ENCODE assay signal across 25 cellular contexts in the genomic region with DNA sequence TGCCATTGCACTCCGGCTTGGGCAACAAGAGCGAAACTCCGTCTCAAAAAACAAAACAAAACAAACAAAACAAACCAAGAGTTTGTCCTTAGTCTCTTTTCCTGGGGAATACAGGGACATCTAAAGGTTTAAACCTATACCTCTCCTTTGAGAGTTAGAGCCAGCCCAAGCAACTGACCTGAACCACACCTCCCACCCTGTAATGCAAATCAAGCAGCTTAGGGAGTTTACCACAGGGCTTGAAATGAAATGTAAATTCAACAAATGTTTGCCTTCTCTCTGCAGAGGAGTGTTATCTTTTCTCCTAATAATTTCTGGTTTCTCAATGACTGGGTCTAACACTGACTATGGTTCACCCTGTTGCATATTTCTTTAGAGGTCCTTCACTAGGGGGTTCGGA. TPM values are rescaled to one million over a fixed set of nuclear protein-coding genes. Genes with fewer than 3 reads are reported as not detected.
DNase-seq lines count a peak whose midpoint lies in the region; ATAC-seq, FAIRE-seq and TF ChIP-seq lines count a peak whose summit lies in the region.
"Had no signal": no experiment of that assay in that cellular context is flagged by ENCODE, and none has a peak within 500 bp of the region (broad histone marks: within the 10 kb centered on the region; RNA-seq: fewer than 3 reads in every experiment).

No MANE protein-coding gene starts in this region.

- H3K27me3 ChIP-seq in CD4-positive, CD25-positive, alpha-beta regulatory T cell (ENCODE audit: control insufficient read depth, insufficient read depth, low read length): no peaks in the 10 kb centered on the region
- H3K27me3 ChIP-seq in prostate gland (replicated peaks; ENCODE audit: insufficient read depth): no peaks in the 10 kb centered on the region
- H3K27me3 ChIP-seq: dorsolateral prefrontal cortex, hepatocyte, neutrophil, testis, vagina had no signal

- peaks cover 91% of the 10 kb centered on the region for H3K36me3 ChIP-seq in CD4-positive, CD25-positive, alpha-beta regulatory T cell (ENCODE audit: control insufficient read depth, insufficient read depth, low read length)
- peaks cover 0 to 5% of the 10 kb centered on the region in 2 donors for H3K36me3 ChIP-seq in prostate gland

- ATAC-seq in CD4-positive, CD25-positive, alpha-beta regulatory T cell (ENCODE audit: low read depth in 2 of 2): no peak
- no peak for ATAC-seq in activated CD8-positive, alpha-beta T cell treated with anti-CD3 and anti-CD28 coated beads for 36 hours

- no peak for FAIRE-seq in GM12891 (lab: Jason Lieb, UNC)
- FAIRE-seq: astrocyte, GM12892, GM19239 had no signal

- peaks cover 23 to 53% (median 40%) of the 10 kb centered on the region in 4 donors for H3K4me1 Mint-ChIP-seq in CD4-positive, CD25-positive, alpha-beta regulatory T cell
- H3K4me1 Mint-ChIP-seq in activated CD8-positive, alpha-beta T cell treated with anti-CD3 and anti-CD28 coated beads for 36 hours (ENCODE audit: low read depth): peaks cover 45% of the 10 kb centered on the region
- peaks cover 23 to 56% of the 10 kb centered on the region in 2 donors for H3K4me1 Mint-ChIP-seq in immature natural killer cell

- POLR2A ChIA-PET in activated CD8-positive, alpha-beta T cell treated with anti-CD3 and anti-CD28 coated beads for 36 hours (lab: Charles Lee): no interaction called here

- peaks cover 49% of the 10 kb centered on the region for H3K36me3 Mint-ChIP-seq in CD4-positive, CD25-positive, alpha-beta regulatory T cell
- peaks cover 74% of the 10 kb centered on the region for H3K36me3 Mint-ChIP-seq in activated CD8-positive, alpha-beta T cell treated with anti-CD3 and anti-CD28 coated beads for 36 hours (ENCODE audit: low read depth)
- H3K36me3 Mint-ChIP-seq in immature natural killer cell: peaks cover 29 to 53% (median 37%) of the 10 kb centered on the region in 3 donors

- CTCF ChIA-PET in activated CD8-positive, alpha-beta T cell treated with anti-CD3 and anti-CD28 coated beads for 36 hours (lab: Charles Lee): interaction anchor here (1.2 to 1.8 kb wide), 2 partner anchors 101 to 121 kb away, joined by 4 read pairs; a partner anchor contains a TSS

- H3K27ac ChIP-seq in CD4-positive, CD25-positive, alpha-beta regulatory T cell (ENCODE audit: insufficient read depth, low read length, poor library complexity, severe bottlenecking): no peak overlapping the region
- H3K27ac ChIP-seq in prostate gland: no peak overlapping the region
- H3K27ac ChIP-seq: hepatocyte, left ventricle myocardium inferior, neutrophil, psoas muscle, RWPE1, testis, vagina had no signal

- peak overlapping the region in 2 of 3 donors; percentile 38 to 39 for H3K27ac Mint-ChIP-seq in CD4-positive, CD25-positive, alpha-beta regulatory T cell
- peak overlapping the region; percentile 67 for H3K27ac Mint-ChIP-seq in activated CD8-positive, alpha-beta T cell treated with anti-CD3 and anti-CD28 coated beads for 36 hours
- H3K27ac Mint-ChIP-seq in immature natural killer cell: peak overlapping the region in 4 of 6 donors; percentile 42 to 62 (median 53)

- H3K4me1 ChIP-seq in CD4-positive, CD25-positive, alpha-beta regulatory T cell (ENCODE audit: control insufficient read depth, insufficient read depth, low read length, poor library complexity, severe bottlenecking): peaks cover 22% of the 10 kb centered on the region
- H3K4me1 ChIP-seq in prostate gland (replicated peaks): no peaks in the 10 kb centered on the region
- H3K4me1 ChIP-seq: psoas muscle, testis, vagina had no signal

- no peaks in the 10 kb centered on the region for H3K9me3 ChIP-seq in CD4-positive, CD25-positive, alpha-beta regulatory T cell (ENCODE audit: control insufficient read depth in 2 of 2, low read length in 2 of 2)
- H3K9me3 ChIP-seq in prostate gland: no peaks in the 10 kb centered on the region
- H3K9me3 ChIP-seq: left ventricle myocardium inferior, neutrophil, psoas muscle, SK-N-SH, testis, vagina had no signal

- no peak overlapping the region for H3K4me3 ChIP-seq in CD4-positive, CD25-positive, alpha-beta regulatory T cell (ENCODE audit: low read depth, low read length)
- H3K4me3 ChIP-seq in prostate gland: no peak overlapping the region
- H3K4me3 ChIP-seq: dorsolateral prefrontal cortex, hepatocyte, left ventricle myocardium inferior, psoas muscle, testis, vagina had no signal

- no peak for DNase-seq in CD4-positive, CD25-positive, alpha-beta regulatory T cell
- DNase-seq in GM12891 (ENCODE audit: insufficient read length, low spot score) (no peak), immature natural killer cell (no peak), HCEC 1CT (no peak), prostate gland (ENCODE audit: low spot score) (no peak), ecto neural progenitor cell (ENCODE audit: low spot score) (no peak)
- DNase-seq in activated CD8-positive, alpha-beta T cell treated with anti-CD3 and anti-CD28 coated beads for 36 hours: no peak
- DNase-seq: activated CD4-positive, alpha-beta T cell treated with anti-CD3 and anti-CD28 coated beads for 1 hour; central memory CD4-positive, alpha-beta T cell; DMS79 treated with DMSO at 0.1 percent for 48 hours; dorsolateral prefrontal cortex; foreskin fibroblast; left ventricle myocardium inferior; NCI-H146; NCI-H524; psoas muscle; SK-N-SH; testis had no signal

- WGBS in prostate gland: 95% methylated on average over 4 of the region's 4 CpGs

- intact Hi-C loops in activated CD8-positive, alpha-beta T cell treated with anti-CD3 and anti-CD28 coated beads for 36 hours (cut with micrococcal nuclease): no loop called here
- intact Hi-C loops in prostate gland (cut with DNase I): no loop called here

- H3K27me3 Mint-ChIP-seq in CD4-positive, CD25-positive, alpha-beta regulatory T cell: no peaks in the 10 kb centered on the region
- no peaks in the 10 kb centered on the region for H3K27me3 Mint-ChIP-seq in activated CD8-positive, alpha-beta T cell treated with anti-CD3 and anti-CD28 coated beads for 36 hours
- no peaks in the 10 kb centered on the region for H3K27me3 Mint-ChIP-seq in immature natural killer cell (ENCODE audit: low read depth in 3 of 3)

- no peak for TF ChIP-seq POLR2A in GM12891 (IDR thresholded peaks at IDR 0.05; ENCODE audit: low read depth, low read length)
- no peak for TF ChIP-seq POLR2A in prostate gland (IDR thresholded peaks at IDR 0.05)

- H3K4me3 Mint-ChIP-seq in CD4-positive, CD25-positive, alpha-beta regulatory T cell: no peak overlapping the region
- no peak overlapping the region for H3K4me3 Mint-ChIP-seq in activated CD8-positive, alpha-beta T cell treated with anti-CD3 and anti-CD28 coated beads for 36 hours
- no peak overlapping the region for H3K4me3 Mint-ChIP-seq in immature natural killer cell

- H3K9me3 Mint-ChIP-seq in CD4-positive, CD25-positive, alpha-beta regulatory T cell: no peaks in the 10 kb centered on the region
- H3K9me3 Mint-ChIP-seq in activated CD8-positive, alpha-beta T cell treated with anti-CD3 and anti-CD28 coated beads for 36 hours: no peaks in the 10 kb centered on the region
- H3K9me3 Mint-ChIP-seq in immature natural killer cell: no peaks in the 10 kb centered on the region

- no peak for TF ChIP-seq CTCF in activated CD8-positive, alpha-beta T cell treated with anti-CD3 and anti-CD28 coated beads for 36 hours (IDR thresholded peaks at IDR 0.05)
- no peak for TF ChIP-seq CTCF in prostate gland (IDR thresholded peaks at IDR 0.05)

TF ChIP-seq in GM12891, 5 proteins besides CTCF, POLR2A, EP300 and RAD21:
- TF ChIP-seq SPI1 (IDR thresholded peaks at IDR 0.05; ENCODE audit: low read depth, low read length) (no peak), PAX5 (IDR thresholded peaks at IDR 0.05; ENCODE audit: insufficient read depth, low read length, severe bottlenecking) (no peak), POU2F2 (IDR thresholded peaks at IDR 0.05; ENCODE audit: low read depth, low read length) (peak; percentile 79; the same call in 1 of the 2 replicates), POLR2AphosphoS5 (IDR thresholded peaks at IDR 0.05; ENCODE audit: low read depth, low read length) (no peak)
TF ChIP-seq in GM12891: peak in this region for 1.

RNA-seq across cellular contexts. Expression of a gene that starts 16.7 kb away (rescaled TPM):
- total RNA-seq in CD4-positive, CD25-positive, alpha-beta regulatory T cell: 166 TPM
- polyA plus RNA-seq in CD4-positive, CD25-positive, alpha-beta regulatory T cell: 100 to 1,000 TPM; 166 to 177 (median 175) TPM
- 134 TPM for polyA plus RNA-seq in GM12891 (2012; ENCODE audit: low read depth, missing spikeins)
- 100 to 1,000 TPM; 242 to 244 TPM for total RNA-seq in activated CD8-positive, alpha-beta T cell treated with anti-CD3 and anti-CD28 coated beads for 36 hours
- polyA plus RNA-seq in immature natural killer cell: 100 to 1,000 TPM in 1 of 3 donors, 10 to 100 TPM in 2; 74.3 to 116 (median 89.8) TPM
- total RNA-seq in prostate gland: 100 to 1,000 TPM in 1 of 2 donors, 10 to 100 TPM in 1; 92.9 to 103 TPM

RNA-seq across cellular contexts. Expression of a gene that starts 37.1 kb away (rescaled TPM):
- 6.1 TPM for total RNA-seq in CD4-positive, CD25-positive, alpha-beta regulatory T cell
- 10 to 100 TPM; 19.8 to 50.0 (median 34.8) TPM for polyA plus RNA-seq in CD4-positive, CD25-positive, alpha-beta regulatory T cell
- 83.4 TPM for polyA plus RNA-seq in GM12891 (2012; ENCODE audit: low read depth, missing spikeins)
- total RNA-seq in activated CD8-positive, alpha-beta T cell treated with anti-CD3 and anti-CD28 coated beads for 36 hours: 10 to 100 TPM; 23.0 to 24.2 TPM
- polyA plus RNA-seq in immature natural killer cell: 10 to 100 TPM; 28.8 to 54.0 (median 33.3) TPM
- total RNA-seq in prostate gland: 10 to 100 TPM in 1 of 2 donors, 1 to 10 TPM in 1; 5.4 to 11.2 TPM
